Comparison of ENCODE assay signal across 8 cellular contexts in genomic region chr9:121651014-121651294, GRCh38. TPM values are rescaled to one million over a fixed set of nuclear protein-coding genes. Genes with fewer than 3 reads are reported as not detected.
A peak's percentile ranks its signal among the peaks of the same experiment; 100 is the strongest.
DNase-seq lines count a peak whose midpoint lies in the region; ATAC-seq, FAIRE-seq and TF ChIP-seq lines count a peak whose summit lies in the region.

No MANE protein-coding gene starts in this region.

- H3K27ac ChIP-seq in A673 (ENCODE audit: low read depth, low read length, poor library complexity, severe bottlenecking) (peak overlapping the region; percentile 76), KMS-11 (no peak overlapping the region), foreskin keratinocyte (no peak overlapping the region)

- H3K36me3 ChIP-seq in A673 (ENCODE audit: insufficient read depth, low read length, poor library complexity, severe bottlenecking): no peaks in the 10 kb centered on the region
- H3K36me3 ChIP-seq in KMS-11 (ENCODE audit: insufficient read depth): no peaks in the 10 kb centered on the region
- H3K36me3 ChIP-seq in neuron (ENCODE audit: insufficient read depth, low read length): no peaks in the 10 kb centered on the region

- H3K4me3 ChIP-seq in A673 (ENCODE audit: low read depth, low read length, poor library complexity, severe bottlenecking): peak overlapping the region; percentile 79
- H3K4me3 ChIP-seq in KMS-11 (IDR thresholded peaks at IDR 0.05; ENCODE audit: insufficient read depth, low read depth, low read length): no peak overlapping the region
- H3K4me3 ChIP-seq in epithelial cell of esophagus (ENCODE audit: low read length): peak overlapping the region; percentile 14
- H3K4me3 ChIP-seq in neuron (ENCODE audit: low read length): no peak overlapping the region

- H3K4me1 ChIP-seq in A673 (ENCODE audit: insufficient read depth, low read length, poor library complexity, severe bottlenecking) (peaks cover 33% of the 10 kb centered on the region), KMS-11 (ENCODE audit: low read depth, poor library complexity, severe bottlenecking) (peaks cover 14% of the 10 kb centered on the region), neuron (ENCODE audit: insufficient read depth, low read length) (peaks cover 30% of the 10 kb centered on the region), foreskin keratinocyte (no peaks in the 10 kb centered on the region)

- intact Hi-C loops in A673 (cut with micrococcal nuclease; ENCODE audit: unreplicated experiment): no loop called here

- no peaks in the 10 kb centered on the region for H3K27me3 ChIP-seq in A673 (replicated peaks; ENCODE audit: insufficient read depth, low read depth, low read length, poor library complexity)
- H3K27me3 ChIP-seq in KMS-11 (ENCODE audit: insufficient read depth, low read depth): peaks cover 4% of the 10 kb centered on the region; the same call in 1 of the 2 replicates
- peaks cover 9% of the 10 kb centered on the region for H3K27me3 ChIP-seq in neuron (ENCODE audit: insufficient read depth, low read length)
- H3K27me3 ChIP-seq in foreskin keratinocyte: peaks cover 77% of the 10 kb centered on the region

- H4K20me1 ChIP-seq in KMS-11 (ENCODE audit: insufficient read depth): no peaks in the 10 kb centered on the region

- peak overlapping the region; percentile 33; the same call in 1 of the 2 replicates for H3K4me2 ChIP-seq in KMS-11

- H3K9ac ChIP-seq in KMS-11: no peak overlapping the region; the same call in 1 of the 2 replicates

- H2AFZ ChIP-seq in KMS-11 (ENCODE audit: low read depth): peak overlapping the region; percentile 82
- H2AFZ ChIP-seq in neuron (ENCODE audit: low read depth, low read length): peak overlapping the region; percentile 76

- no TSS peak for BruUV-seq in A673 (replicated peaks; lab: Mats Ljungman, UMichigan)

- no peak for ATAC-seq in HG03521 (IDR thresholded peaks at IDR 0.05; ENCODE audit: unreplicated experiment)
- no peak for ATAC-seq in foreskin keratinocyte

- POLR2A ChIA-PET in A673 (lab: Charles Lee; ENCODE audit: low non-redundant PET): no interaction called here

- CTCF ChIA-PET in A673 (lab: Charles Lee): no interaction called here

- no peak for FAIRE-seq in urothelium cell line (lab: Jason Lieb, UNC)

- no peaks in the 10 kb centered on the region for H3K79me2 ChIP-seq in KMS-11 (ENCODE audit: insufficient read depth, low read depth)

- peak; percentile 39 for DNase-seq in A673 (ENCODE audit: low spot score)
- DNase-seq in epithelial cell of esophagus (ENCODE audit: low read depth): no peak
- no peak for DNase-seq in urothelium cell line (ENCODE audit: low spot score)
- DNase-seq in GOT3 (lab: John Stamatoyannopoulos, UW): no peak
- DNase-seq in foreskin keratinocyte: no peak

- TF ChIP-seq CTCF in A673 (conservative IDR thresholded peaks at IDR 0.05; ENCODE audit: low read depth, low read length) (no peak), KMS-11 (conservative IDR thresholded peaks at IDR 0.05; ENCODE audit: low read depth, low read length) (no peak), epithelial cell of esophagus (IDR thresholded peaks at IDR 0.05; ENCODE audit: insufficient read depth, low read depth, low read length, missing control alignments) (no peak), foreskin keratinocyte (conservative IDR thresholded peaks at IDR 0.05) (no peak)

- H3K9me3 ChIP-seq in A673 (ENCODE audit: low read depth, low read length, poor library complexity, severe bottlenecking): no peaks in the 10 kb centered on the region
- H3K9me3 ChIP-seq in neuron (ENCODE audit: low read length): no peaks in the 10 kb centered on the region

RNA-seq across cellular contexts. Expression of gene DAB2IP, which starts 0.5 kb away (rescaled TPM):
- total RNA-seq in A673 (2021) (34.5 and 44.5 TPM in 2 replicates), foreskin keratinocyte (26.5 and 26.6 TPM in 2 replicates)
- 12.5 and 14.1 TPM in 2 replicates for polyA plus RNA-seq in foreskin keratinocyte

Comparison
In these comparisons a context has a peak if more than half of its experiments do, and no peak if none do; other contexts are left out.
1. H3K4me3 ChIP-seq: peak in A673 (single experiment) and epithelial cell of esophagus (single experiment); none in KMS-11 (single experiment) and neuron (single experiment).